8 cellular contexts compared by ENCODE assay signal in the genomic region with DNA sequence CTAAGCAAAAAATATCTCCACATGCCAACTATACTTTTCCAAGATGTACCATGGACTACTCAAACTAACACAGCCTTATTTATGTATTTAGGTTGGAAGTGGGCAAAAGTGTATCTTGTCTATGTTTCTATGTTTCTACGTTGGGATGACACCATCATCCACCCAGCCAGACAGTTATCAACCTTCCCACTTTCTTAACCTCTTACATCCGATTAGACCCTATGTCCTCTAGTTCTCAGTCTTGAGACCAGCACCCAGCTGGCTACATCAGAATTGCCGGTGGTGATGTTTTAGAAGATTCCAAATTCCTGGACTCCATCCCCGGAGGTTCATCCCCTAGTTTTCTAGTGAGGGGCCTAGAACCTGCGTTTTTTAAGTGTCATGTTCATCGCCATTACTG. TPM values are rescaled to one million over a fixed set of nuclear protein-coding genes. Genes with fewer than 3 reads are reported as not detected.
DNase-seq lines count a peak whose midpoint lies in the region; ATAC-seq and TF ChIP-seq lines count a peak whose summit lies in the region.

No MANE protein-coding gene starts in this region.

- H3K36me3 ChIP-seq in Loucy (ENCODE audit: insufficient read depth, low read length), result no peaks in the 10 kb centered on the region; the same call in 1 of the 2 replicates

- H4K20me1 ChIP-seq in Loucy (ENCODE audit: insufficient read depth, low read length, poor library complexity, severe bottlenecking), result no peaks in the 10 kb centered on the region

- peak overlapping the region; percentile 96 for H3K4me2 ChIP-seq in Loucy (ENCODE audit: low read depth, low read length, poor library complexity, severe bottlenecking)

- TF ChIP-seq CTCF in CD4-positive, alpha-beta T cell (IDR thresholded peaks at IDR 0.05), result no peak
- TF ChIP-seq CTCF in Loucy (conservative IDR thresholded peaks at IDR 0.05; ENCODE audit: low read length), result no peak
- no peak for TF ChIP-seq CTCF in chondrocyte (IDR thresholded peaks at IDR 0.05)
- no peak for TF ChIP-seq CTCF in nephron (IDR thresholded peaks at IDR 0.05; ENCODE audit: unreplicated experiment in 3 of 3)

- intact Hi-C loops in CD4-positive, alpha-beta T cell (cut with DNase I, micrococcal nuclease), result loop anchor here (5.0 to 10.0 kb wide), 4 partner anchors 79 to 589 kb away; a partner anchor contains a TSS

- H3K79me2 ChIP-seq in Loucy (ENCODE audit: insufficient read depth, low read length), result peaks cover 27% of the 10 kb centered on the region

- peak overlapping the region; percentile 93 for H3K4me3 Mint-ChIP-seq in CD4-positive, alpha-beta T cell
- H3K4me3 Mint-ChIP-seq in chondrocyte (ENCODE audit: unreplicated experiment) (peak overlapping the region; percentile 82), nephron (peak overlapping the region; percentile 86 to 95 (median 93))

- H3K27me3 ChIP-seq in CD4-positive, alpha-beta T cell (ENCODE audit: control insufficient read depth, insufficient read depth, low read length), result no peaks in the 10 kb centered on the region
- H3K27me3 ChIP-seq in Loucy (ENCODE audit: insufficient read depth, low read length, poor library complexity, severe bottlenecking), result no peaks in the 10 kb centered on the region

- DNase-seq in CD4-positive, alpha-beta T cell, result no peak
- DNase-seq in chondrocyte (ENCODE audit: low spot score), result no peak
- DNase-seq in dedifferentiated amniotic fluid mesenchymal stem cell (ENCODE audit: extremely low spot score), result no peak
- no peak for DNase-seq in AML-193 (lab: John Stamatoyannopoulos, UW)
- no peak for DNase-seq in activated effector memory CD4-positive, alpha-beta T cell treated with Interleukin-2 at 50 U/mL for 16 hours

- H3K9ac ChIP-seq in Loucy (ENCODE audit: low read depth, low read length, poor library complexity, severe bottlenecking), result peak overlapping the region; percentile 83

- H3K9me2 ChIP-seq in Loucy (replicated peaks; ENCODE audit: low read depth, low read length), result no peaks in the 10 kb centered on the region

- H3K4me1 ChIP-seq in Loucy (ENCODE audit: insufficient read depth, low read length, poor library complexity, severe bottlenecking), result peaks cover 35% of the 10 kb centered on the region

- POLR2A ChIA-PET in CD4-positive, alpha-beta T cell (lab: Charles Lee), result interaction anchor here (1.0 to 3.4 kb wide), 8 partner anchors 8 to 589 kb away, joined by 3 to 146 read pairs (median 20); a partner anchor contains a TSS

- peaks cover 46% of the 10 kb centered on the region for H3K4me1 Mint-ChIP-seq in CD4-positive, alpha-beta T cell (ENCODE audit: low read depth)
- H3K4me1 Mint-ChIP-seq in chondrocyte (ENCODE audit: low read depth) (peaks cover 28% of the 10 kb centered on the region), nephron (peaks cover 47% of the 10 kb centered on the region)

- H3F3A ChIP-seq in Loucy (ENCODE audit: low read depth), result 0 out of 2 replicates have a peak, but pooled peaks cover 4% of the 10 kb centered on the region

- peaks cover 12% of the 10 kb centered on the region for H3K36me3 Mint-ChIP-seq in CD4-positive, alpha-beta T cell (ENCODE audit: low read depth)
- no peaks in the 10 kb centered on the region for H3K36me3 Mint-ChIP-seq in chondrocyte (ENCODE audit: low read depth)
- H3K36me3 Mint-ChIP-seq in nephron (ENCODE audit: low read depth), result no peaks in the 10 kb centered on the region

- H3K27ac Mint-ChIP-seq in CD4-positive, alpha-beta T cell, result peak overlapping the region; percentile 99
- peak overlapping the region; percentile 96 for H3K27ac Mint-ChIP-seq in chondrocyte (ENCODE audit: unreplicated experiment)
- peak overlapping the region; percentile 98 to 99 (median 99) for H3K27ac Mint-ChIP-seq in nephron

- no peak overlapping the region for H3K27ac ChIP-seq in CD4-positive, alpha-beta T cell (ENCODE audit: low read depth, low read length)

- no peaks in the 10 kb centered on the region for H3K9me3 ChIP-seq in CD4-positive, alpha-beta T cell (ENCODE audit: control insufficient read depth, low read length)
- no peaks in the 10 kb centered on the region for H3K9me3 ChIP-seq in Loucy (ENCODE audit: insufficient read depth, low read depth, low read length)

- no peaks in the 10 kb centered on the region for H3K27me3 Mint-ChIP-seq in CD4-positive, alpha-beta T cell
- H3K27me3 Mint-ChIP-seq in chondrocyte (ENCODE audit: low read depth) (no peaks in the 10 kb centered on the region), nephron (ENCODE audit: low read depth) (no peaks in the 10 kb centered on the region)

- peak overlapping the region; percentile 83 for H3K4me3 ChIP-seq in Loucy (ENCODE audit: low read length, poor library complexity, severe bottlenecking)

- H3K9me3 Mint-ChIP-seq in CD4-positive, alpha-beta T cell, result no peaks in the 10 kb centered on the region
- H3K9me3 Mint-ChIP-seq in chondrocyte (ENCODE audit: low read depth) (no peaks in the 10 kb centered on the region), nephron (no peaks in the 10 kb centered on the region)

- CTCF ChIA-PET in CD4-positive, alpha-beta T cell (lab: Charles Lee), result interaction anchor here (2.9 kb wide), 1 partner anchor 48 kb away, joined by 12 read pairs; a partner anchor contains a TSS

- no peak for ATAC-seq in CD4-positive, alpha-beta T cell (ENCODE audit: poor library complexity)
- ATAC-seq in GM21825 (IDR thresholded peaks at IDR 0.05; ENCODE audit: unreplicated experiment), result no peak

- H2AFZ ChIP-seq in Loucy (ENCODE audit: low read length), result no peak overlapping the region

RNA-seq across cellular contexts. Expression of a gene that starts 1.0 kb away (rescaled TPM):
- total RNA-seq in CD4-positive, alpha-beta T cell, result 10 to 100 TPM; 10.2 to 10.6 TPM
- 6.9 to 10.5 TPM (median 7.9 TPM) in 3 replicates for total RNA-seq in chondrocyte

RNA-seq across cellular contexts. Expression of a gene that starts 47.1 kb away (rescaled TPM):
- 1 to 10 TPM; 4.7 to 6.3 TPM for total RNA-seq in CD4-positive, alpha-beta T cell
- total RNA-seq in chondrocyte, result 12.2 to 13.0 TPM (median 12.8 TPM) in 3 replicates

RNA-seq across cellular contexts. Expression of a gene that starts 47.7 kb away (rescaled TPM):
- total RNA-seq in CD4-positive, alpha-beta T cell, result 10 to 100 TPM; 18.9 to 19.9 TPM
- 53.9 to 80.7 TPM (median 55.0 TPM) in 3 replicates for total RNA-seq in chondrocyte
